ENCODE assay signal across 1 cellular context in the genomic region with DNA sequence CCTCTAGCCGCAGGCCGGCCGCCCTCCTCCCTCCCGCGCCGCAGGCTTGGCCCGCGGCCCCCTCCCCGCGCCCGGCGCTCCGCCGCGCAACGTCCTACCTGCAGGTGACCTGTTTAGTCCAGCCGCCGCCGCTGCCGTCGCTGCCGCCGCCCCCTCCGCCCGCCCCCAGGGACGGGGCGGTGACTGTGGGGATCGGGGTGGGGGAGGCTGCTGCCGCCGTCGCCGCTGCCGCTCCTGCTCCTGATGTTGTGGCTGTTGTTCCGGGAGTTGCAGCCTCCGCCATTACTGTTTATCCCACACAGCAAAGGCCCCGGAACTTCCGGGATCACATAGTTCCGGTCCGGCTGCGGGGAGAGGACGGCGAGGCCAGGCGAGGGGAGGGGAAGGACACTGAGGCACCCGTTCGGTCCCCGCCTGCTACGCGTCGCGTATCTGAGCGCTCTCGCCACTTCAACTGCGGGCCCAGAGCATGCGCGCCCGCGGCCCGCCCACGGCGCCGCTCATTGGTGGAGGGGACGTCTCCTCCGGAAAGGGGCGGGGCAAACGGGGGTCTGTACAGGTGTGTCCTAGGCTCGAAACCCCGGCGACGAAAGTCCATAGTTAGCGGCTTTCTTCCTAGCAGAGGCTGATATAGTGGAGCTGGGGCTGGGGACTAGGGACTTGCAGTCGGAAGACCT.
TF ChIP-seq lines count a peak whose summit lies in the region.

A gene with protein sequence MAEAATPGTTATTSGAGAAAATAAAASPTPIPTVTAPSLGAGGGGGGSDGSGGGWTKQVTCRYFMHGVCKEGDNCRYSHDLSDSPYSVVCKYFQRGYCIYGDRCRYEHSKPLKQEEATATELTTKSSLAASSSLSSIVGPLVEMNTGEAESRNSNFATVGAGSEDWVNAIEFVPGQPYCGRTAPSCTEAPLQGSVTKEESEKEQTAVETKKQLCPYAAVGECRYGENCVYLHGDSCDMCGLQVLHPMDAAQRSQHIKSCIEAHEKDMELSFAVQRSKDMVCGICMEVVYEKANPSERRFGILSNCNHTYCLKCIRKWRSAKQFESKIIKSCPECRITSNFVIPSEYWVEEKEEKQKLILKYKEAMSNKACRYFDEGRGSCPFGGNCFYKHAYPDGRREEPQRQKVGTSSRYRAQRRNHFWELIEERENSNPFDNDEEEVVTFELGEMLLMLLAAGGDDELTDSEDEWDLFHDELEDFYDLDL (minus strand): TSS at position 444 of the 677 bp plus-strand sequence. CDS start 161 bp downstream, at position 283.

TF ChIP-seq in K562, 482 proteins besides CTCF, POLR2A, EP300 and RAD21 (continued from another document and continues in another):
- TF ChIP-seq, protein P1, sequence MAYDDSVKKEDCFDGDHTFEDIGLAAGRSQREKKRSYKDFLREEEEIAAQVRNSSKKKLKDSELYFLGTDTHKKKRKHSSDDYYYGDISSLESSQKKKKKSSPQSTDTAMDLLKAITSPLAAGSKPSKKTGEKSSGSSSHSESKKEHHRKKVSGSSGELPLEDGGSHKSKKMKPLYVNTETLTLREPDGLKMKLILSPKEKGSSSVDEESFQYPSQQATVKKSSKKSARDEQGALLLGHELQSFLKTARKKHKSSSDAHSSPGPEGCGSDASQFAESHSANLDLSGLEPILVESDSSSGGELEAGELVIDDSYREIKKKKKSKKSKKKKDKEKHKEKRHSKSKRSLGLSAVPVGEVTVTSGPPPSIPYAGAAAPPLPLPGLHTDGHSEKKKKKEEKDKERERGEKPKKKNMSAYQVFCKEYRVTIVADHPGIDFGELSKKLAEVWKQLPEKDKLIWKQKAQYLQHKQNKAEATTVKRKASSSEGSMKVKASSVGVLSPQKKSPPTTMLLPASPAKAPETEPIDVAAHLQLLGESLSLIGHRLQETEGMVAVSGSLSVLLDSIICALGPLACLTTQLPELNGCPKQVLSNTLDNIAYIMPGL (CRISPR knock-in tag; IDR thresholded peaks at IDR 0.05), result peak; percentile 0; the same call in 1 of the 2 replicates
- TF ChIP-seq, protein P2, sequence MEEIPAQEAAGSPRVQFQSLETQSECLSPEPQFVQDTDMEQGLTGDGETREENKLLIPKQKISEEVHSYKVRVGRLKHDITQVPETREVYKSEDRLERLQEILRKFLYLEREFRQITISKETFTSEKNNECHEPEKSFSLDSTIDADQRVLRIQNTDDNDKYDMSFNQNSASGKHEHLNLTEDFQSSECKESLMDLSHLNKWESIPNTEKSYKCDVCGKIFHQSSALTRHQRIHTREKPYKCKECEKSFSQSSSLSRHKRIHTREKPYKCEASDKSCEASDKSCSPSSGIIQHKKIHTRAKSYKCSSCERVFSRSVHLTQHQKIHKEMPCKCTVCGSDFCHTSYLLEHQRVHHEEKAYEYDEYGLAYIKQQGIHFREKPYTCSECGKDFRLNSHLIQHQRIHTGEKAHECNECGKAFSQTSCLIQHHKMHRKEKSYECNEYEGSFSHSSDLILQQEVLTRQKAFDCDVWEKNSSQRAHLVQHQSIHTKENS (CRISPR knock-in tag; IDR thresholded peaks at IDR 0.05), result no peak
- TF ChIP-seq ETV5 (CRISPR knock-in tag; IDR thresholded peaks at IDR 0.05; ENCODE audit: low read depth) (peak; percentile 96), ZBED1 (IDR thresholded peaks at IDR 0.05) (no peak), ZNF140 (CRISPR knock-in tag; IDR thresholded peaks at IDR 0.05) (no peak), STAG1 (CRISPR knock-in tag; IDR thresholded peaks at IDR 0.05; ENCODE audit: borderline replicate concordance) (no peak; the same call in none of the 2 replicates), SMC3 (conservative IDR thresholded peaks at IDR 0.05; ENCODE audit: insufficient read depth, low read depth, low read length) (no peak), ZKSCAN1 (IDR thresholded peaks at IDR 0.05; ENCODE audit: low read depth, low read length) (peak; percentile 75; the same call in 1 of the 2 replicates), CEBPG (CRISPR knock-in tag; IDR thresholded peaks at IDR 0.05) (no peak), CEBPG (tag; conservative IDR thresholded peaks at IDR 0.05 in 1 of 2, IDR thresholded peaks at IDR 0.05 in 1 of 2) (no peak), HCFC1 (IDR thresholded peaks at IDR 0.05; ENCODE audit: low read depth, low read length) (peak; percentile 80), NCOA2 (IDR thresholded peaks at IDR 0.05; ENCODE audit: partially characterized antibody in 2 of 2) (no peak), GTF2A2 (tag; IDR thresholded peaks at IDR 0.05) (0 out of 2 replicates have a peak, but pooled peaks have one; percentile 69), CCNT2 (IDR thresholded peaks at IDR 0.05; ENCODE audit: borderline replicate concordance, extremely low read depth, insufficient read length, low read depth, low read length) (peak; percentile 63), ZNF184 (CRISPR knock-in tag; IDR thresholded peaks at IDR 0.05) (no peak), XRCC3 (IDR thresholded peaks at IDR 0.05) (no peak), ZNF3 (CRISPR knock-in tag; IDR thresholded peaks at IDR 0.05) (no peak), KLF1 (tag; IDR thresholded peaks at IDR 0.05) (peak; percentile 59; the same call in 1 of the 2 replicates), CBFA2T3 (IDR thresholded peaks at IDR 0.05) (no peak), TBL1XR1 (IDR thresholded peaks at IDR 0.05; ENCODE audit: low read length in 2 of 2) (peak; percentile 60 to 74; a peak in 2 of 4 replicates), PHF20 (IDR thresholded peaks at IDR 0.05; ENCODE audit: partially characterized antibody) (peak; percentile 90), COPS2 (conservative IDR thresholded peaks at IDR 0.05) (no peak), HNRNPK (IDR thresholded peaks at IDR 0.05; ENCODE audit: low read depth, low read length, poor library complexity, severe bottlenecking) (no peak), ZNF408 (CRISPR knock-in tag; IDR thresholded peaks at IDR 0.05; ENCODE audit: low read depth) (no peak), ZNF324 (CRISPR knock-in tag; IDR thresholded peaks at IDR 0.05) (no peak), POLR2AphosphoS2 (IDR thresholded peaks at IDR 0.05; ENCODE audit: low read length) (peak; percentile 66; the same call in 1 of the 2 replicates), STAT5A (IDR thresholded peaks at IDR 0.05; ENCODE audit: borderline replicate concordance, low read length) (no peak; the same call in 1 of the 2 replicates), ATF7 (IDR thresholded peaks at IDR 0.05) (peak; percentile 85), CTBP1 (IDR thresholded peaks at IDR 0.05; ENCODE audit: borderline replicate concordance) (peak; percentile 87), CAMTA2 (CRISPR knock-in tag; conservative IDR thresholded peaks at IDR 0.05) (no peak), FOXK2 (conservative IDR thresholded peaks at IDR 0.05 in 1 of 2, IDR thresholded peaks at IDR 0.05 in 1 of 2; ENCODE audit: low read depth in 2 of 2) (peak; percentile 98 to 99), ZNF699 (CRISPR knock-in tag; IDR thresholded peaks at IDR 0.05; ENCODE audit: insufficient replicate concordance) (no peak)
- TF ChIP-seq, protein P3, sequence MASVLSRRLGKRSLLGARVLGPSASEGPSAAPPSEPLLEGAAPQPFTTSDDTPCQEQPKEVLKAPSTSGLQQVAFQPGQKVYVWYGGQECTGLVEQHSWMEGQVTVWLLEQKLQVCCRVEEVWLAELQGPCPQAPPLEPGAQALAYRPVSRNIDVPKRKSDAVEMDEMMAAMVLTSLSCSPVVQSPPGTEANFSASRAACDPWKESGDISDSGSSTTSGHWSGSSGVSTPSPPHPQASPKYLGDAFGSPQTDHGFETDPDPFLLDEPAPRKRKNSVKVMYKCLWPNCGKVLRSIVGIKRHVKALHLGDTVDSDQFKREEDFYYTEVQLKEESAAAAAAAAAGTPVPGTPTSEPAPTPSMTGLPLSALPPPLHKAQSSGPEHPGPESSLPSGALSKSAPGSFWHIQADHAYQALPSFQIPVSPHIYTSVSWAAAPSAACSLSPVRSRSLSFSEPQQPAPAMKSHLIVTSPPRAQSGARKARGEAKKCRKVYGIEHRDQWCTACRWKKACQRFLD (CRISPR knock-in tag; IDR thresholded peaks at IDR 0.05), result 0 out of 2 replicates have a peak, but pooled peaks have one; percentile 34
- TF ChIP-seq, protein P4, sequence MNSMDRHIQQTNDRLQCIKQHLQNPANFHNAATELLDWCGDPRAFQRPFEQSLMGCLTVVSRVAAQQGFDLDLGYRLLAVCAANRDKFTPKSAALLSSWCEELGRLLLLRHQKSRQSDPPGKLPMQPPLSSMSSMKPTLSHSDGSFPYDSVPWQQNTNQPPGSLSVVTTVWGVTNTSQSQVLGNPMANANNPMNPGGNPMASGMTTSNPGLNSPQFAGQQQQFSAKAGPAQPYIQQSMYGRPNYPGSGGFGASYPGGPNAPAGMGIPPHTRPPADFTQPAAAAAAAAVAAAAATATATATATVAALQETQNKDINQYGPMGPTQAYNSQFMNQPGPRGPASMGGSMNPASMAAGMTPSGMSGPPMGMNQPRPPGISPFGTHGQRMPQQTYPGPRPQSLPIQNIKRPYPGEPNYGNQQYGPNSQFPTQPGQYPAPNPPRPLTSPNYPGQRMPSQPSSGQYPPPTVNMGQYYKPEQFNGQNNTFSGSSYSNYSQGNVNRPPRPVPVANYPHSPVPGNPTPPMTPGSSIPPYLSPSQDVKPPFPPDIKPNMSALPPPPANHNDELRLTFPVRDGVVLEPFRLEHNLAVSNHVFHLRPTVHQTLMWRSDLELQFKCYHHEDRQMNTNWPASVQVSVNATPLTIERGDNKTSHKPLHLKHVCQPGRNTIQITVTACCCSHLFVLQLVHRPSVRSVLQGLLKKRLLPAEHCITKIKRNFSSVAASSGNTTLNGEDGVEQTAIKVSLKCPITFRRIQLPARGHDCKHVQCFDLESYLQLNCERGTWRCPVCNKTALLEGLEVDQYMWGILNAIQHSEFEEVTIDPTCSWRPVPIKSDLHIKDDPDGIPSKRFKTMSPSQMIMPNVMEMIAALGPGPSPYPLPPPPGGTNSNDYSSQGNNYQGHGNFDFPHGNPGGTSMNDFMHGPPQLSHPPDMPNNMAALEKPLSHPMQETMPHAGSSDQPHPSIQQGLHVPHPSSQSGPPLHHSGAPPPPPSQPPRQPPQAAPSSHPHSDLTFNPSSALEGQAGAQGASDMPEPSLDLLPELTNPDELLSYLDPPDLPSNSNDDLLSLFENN (IDR thresholded peaks at IDR 0.05; ENCODE audit: low read depth in 2 of 2, low read length in 2 of 2), result peak in 1 of 2 experiments; percentile 67; a peak in 2 of 4 replicates
- TF ChIP-seq, protein P5, sequence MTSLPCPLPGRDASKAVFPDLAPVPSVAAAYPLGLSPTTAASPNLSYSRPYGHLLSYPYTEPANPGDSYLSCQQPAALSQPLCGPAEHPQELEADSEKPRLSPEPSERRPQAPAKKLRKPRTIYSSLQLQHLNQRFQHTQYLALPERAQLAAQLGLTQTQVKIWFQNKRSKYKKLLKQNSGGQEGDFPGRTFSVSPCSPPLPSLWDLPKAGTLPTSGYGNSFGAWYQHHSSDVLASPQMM (CRISPR knock-in tag; IDR thresholded peaks at IDR 0.05), result no peak
- TF ChIP-seq, protein P6, sequence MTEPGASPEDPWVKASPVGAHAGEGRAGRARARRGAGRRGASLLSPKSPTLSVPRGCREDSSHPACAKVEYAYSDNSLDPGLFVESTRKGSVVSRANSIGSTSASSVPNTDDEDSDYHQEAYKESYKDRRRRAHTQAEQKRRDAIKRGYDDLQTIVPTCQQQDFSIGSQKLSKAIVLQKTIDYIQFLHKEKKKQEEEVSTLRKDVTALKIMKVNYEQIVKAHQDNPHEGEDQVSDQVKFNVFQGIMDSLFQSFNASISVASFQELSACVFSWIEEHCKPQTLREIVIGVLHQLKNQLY (CRISPR knock-in tag; conservative IDR thresholded peaks at IDR 0.05), result 0 out of 4 replicates have a peak, but pooled peaks of 1 of the 2 experiments have one; percentile 9
- TF ChIP-seq, protein P7, sequence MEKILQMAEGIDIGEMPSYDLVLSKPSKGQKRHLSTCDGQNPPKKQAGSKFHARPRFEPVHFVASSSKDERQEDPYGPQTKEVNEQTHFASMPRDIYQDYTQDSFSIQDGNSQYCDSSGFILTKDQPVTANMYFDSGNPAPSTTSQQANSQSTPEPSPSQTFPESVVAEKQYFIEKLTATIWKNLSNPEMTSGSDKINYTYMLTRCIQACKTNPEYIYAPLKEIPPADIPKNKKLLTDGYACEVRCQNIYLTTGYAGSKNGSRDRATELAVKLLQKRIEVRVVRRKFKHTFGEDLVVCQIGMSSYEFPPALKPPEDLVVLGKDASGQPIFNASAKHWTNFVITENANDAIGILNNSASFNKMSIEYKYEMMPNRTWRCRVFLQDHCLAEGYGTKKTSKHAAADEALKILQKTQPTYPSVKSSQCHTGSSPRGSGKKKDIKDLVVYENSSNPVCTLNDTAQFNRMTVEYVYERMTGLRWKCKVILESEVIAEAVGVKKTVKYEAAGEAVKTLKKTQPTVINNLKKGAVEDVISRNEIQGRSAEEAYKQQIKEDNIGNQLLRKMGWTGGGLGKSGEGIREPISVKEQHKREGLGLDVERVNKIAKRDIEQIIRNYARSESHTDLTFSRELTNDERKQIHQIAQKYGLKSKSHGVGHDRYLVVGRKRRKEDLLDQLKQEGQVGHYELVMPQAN (IDR thresholded peaks at IDR 0.05; ENCODE audit: borderline replicate concordance), result no peak; the same call in 1 of the 2 replicates
- TF ChIP-seq, protein P8, sequence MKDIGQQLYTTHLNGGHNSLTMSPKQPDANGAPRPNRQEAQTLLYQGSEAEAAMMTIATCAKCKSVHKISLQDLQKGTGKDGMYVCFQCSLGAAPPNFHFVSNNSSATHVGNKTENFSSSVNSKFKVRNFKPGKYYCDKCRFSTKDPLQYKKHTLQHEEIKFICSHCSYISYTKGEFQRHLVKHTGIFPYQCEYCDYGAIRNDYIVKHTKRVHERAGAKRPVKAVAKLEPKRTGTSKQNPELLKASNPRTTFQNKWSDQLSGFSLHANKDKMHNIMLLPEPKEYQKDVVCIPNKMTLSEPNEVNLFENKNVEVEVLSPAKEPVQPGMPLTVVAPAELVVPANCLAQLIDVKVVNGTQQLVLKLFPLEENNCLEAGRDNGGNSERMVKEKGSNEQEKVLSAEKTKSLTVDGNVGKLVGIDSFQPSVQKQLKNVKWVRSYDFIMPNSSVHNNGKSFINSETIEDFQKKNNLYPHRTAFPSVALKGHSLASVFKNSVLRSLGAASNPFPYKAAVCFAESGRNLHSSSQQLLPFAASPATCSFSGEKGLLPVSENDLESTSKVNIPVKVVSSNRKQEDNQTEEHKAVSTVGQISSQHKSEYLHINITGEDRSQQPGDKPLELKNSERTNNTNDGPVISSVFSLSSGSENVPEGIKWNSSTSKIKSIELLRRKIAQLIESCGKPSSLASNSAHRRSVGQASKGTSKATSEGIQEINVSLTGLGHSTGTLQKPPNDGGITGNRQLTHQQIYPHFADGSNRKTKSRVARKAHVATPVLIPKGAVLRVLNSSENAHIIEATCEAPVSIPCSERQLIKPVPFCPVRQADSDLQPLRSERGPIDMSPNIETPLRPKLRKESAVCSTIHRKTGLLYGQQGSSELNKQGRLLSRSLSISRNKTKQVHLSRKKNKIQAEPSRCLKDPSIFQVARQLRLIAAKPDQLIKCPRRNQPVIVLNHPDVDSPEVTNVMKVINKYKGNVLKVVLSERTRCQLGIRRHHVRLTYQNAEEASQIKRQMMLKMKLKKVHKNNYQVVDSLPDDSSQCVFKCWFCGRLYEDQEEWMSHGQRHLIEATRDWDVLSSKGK (CRISPR knock-in tag; IDR thresholded peaks at IDR 0.05), result no peak
- TF ChIP-seq, protein P9, sequence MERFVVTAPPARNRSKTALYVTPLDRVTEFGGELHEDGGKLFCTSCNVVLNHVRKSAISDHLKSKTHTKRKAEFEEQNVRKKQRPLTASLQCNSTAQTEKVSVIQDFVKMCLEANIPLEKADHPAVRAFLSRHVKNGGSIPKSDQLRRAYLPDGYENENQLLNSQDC (CRISPR knock-in tag; IDR thresholded peaks at IDR 0.05), result peak; percentile 65
- TF ChIP-seq, protein P10, sequence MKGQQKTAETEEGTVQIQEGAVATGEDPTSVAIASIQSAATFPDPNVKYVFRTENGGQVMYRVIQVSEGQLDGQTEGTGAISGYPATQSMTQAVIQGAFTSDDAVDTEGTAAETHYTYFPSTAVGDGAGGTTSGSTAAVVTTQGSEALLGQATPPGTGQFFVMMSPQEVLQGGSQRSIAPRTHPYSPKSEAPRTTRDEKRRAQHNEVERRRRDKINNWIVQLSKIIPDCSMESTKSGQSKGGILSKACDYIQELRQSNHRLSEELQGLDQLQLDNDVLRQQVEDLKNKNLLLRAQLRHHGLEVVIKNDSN (CRISPR knock-in tag; IDR thresholded peaks at IDR 0.05), result peak; percentile 9; the same call in 1 of the 2 replicates
